ENCODE assay signal across 12 cellular contexts in the genomic region with DNA sequence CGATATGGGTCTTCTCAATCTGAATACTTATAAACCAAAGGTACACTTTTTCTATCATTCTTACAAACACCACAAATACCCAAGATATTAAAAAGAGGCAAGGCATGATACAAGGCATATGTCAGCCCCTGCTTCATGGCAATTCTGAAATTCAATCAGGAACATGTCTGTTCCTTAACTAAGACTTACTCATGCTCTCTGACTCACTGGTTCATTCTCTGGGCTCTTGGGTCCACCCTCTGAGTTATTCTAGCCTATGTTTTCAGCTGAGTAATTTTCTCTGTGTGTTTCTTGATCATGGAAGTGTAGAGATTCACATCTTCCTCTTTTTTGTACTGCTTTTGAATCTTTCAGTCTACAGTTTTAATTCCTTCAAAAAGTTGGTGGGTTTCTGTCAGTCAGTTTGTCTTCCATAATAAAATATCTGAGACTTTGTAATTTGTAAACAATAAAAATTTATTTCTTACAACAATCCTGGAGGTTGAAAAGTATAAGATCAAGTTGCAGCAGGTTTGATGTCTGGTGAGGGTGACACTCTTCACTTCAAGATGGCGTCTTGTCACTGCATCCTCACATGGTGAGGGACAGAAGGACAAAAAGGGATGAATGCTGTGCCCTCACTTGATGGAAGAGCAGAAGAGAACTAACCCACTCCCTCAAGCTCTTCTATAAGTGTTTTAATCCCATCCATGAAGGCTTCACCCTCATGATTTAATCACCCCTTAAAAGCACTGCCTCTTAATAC.
A peak's percentile ranks its signal among the peaks of the same experiment; 100 is the strongest.
DNase-seq lines count a peak whose midpoint lies in the region; ATAC-seq lines count a peak whose summit lies in the region.
"Had no signal": no experiment of that assay in that cellular context is flagged by ENCODE, and none has a peak within 500 bp of the region (broad histone marks: within the 10 kb centered on the region; RNA-seq: fewer than 3 reads in every experiment).

No MANE protein-coding gene starts in this region.

- no peaks in the 10 kb centered on the region for H3K27me3 Mint-ChIP-seq in activated naive CD8-positive, alpha-beta T cell treated with anti-CD3 and anti-CD28 coated beads, Interleukin-2, amount 50 U/mL, for 24 hours
- H3K27me3 Mint-ChIP-seq in activated naive CD8-positive, alpha-beta T cell treated with anti-CD3 and anti-CD28 coated beads for 36 hours = no peaks in the 10 kb centered on the region
- H3K27me3 Mint-ChIP-seq: activated CD4-positive, alpha-beta memory T cell treated with anti-CD3 and anti-CD28 coated beads for 36 hours had no signal

- H3K27ac Mint-ChIP-seq in activated naive CD8-positive, alpha-beta T cell treated with anti-CD3 and anti-CD28 coated beads, Interleukin-2, amount 50 U/mL, for 24 hours = peak overlapping the region; percentile 56
- no peak overlapping the region for H3K27ac Mint-ChIP-seq in activated naive CD8-positive, alpha-beta T cell treated with anti-CD3 and anti-CD28 coated beads for 36 hours
- H3K27ac Mint-ChIP-seq: activated CD4-positive, alpha-beta memory T cell treated with anti-CD3 and anti-CD28 coated beads for 36 hours had no signal

- peaks cover 16% of the 10 kb centered on the region for H3K4me1 Mint-ChIP-seq in activated naive CD8-positive, alpha-beta T cell treated with anti-CD3 and anti-CD28 coated beads, Interleukin-2, amount 50 U/mL, for 24 hours
- H3K4me1 Mint-ChIP-seq in activated naive CD8-positive, alpha-beta T cell treated with anti-CD3 and anti-CD28 coated beads for 36 hours = peaks cover 10% of the 10 kb centered on the region

- H3K36me3 Mint-ChIP-seq in activated naive CD8-positive, alpha-beta T cell treated with anti-CD3 and anti-CD28 coated beads, Interleukin-2, amount 50 U/mL, for 24 hours (ENCODE audit: low read depth) = no peaks in the 10 kb centered on the region
- H3K36me3 Mint-ChIP-seq in activated naive CD8-positive, alpha-beta T cell treated with anti-CD3 and anti-CD28 coated beads for 36 hours = no peaks in the 10 kb centered on the region
- H3K36me3 Mint-ChIP-seq: activated CD4-positive, alpha-beta memory T cell treated with anti-CD3 and anti-CD28 coated beads for 36 hours had no signal

- no peak for DNase-seq in activated naive CD8-positive, alpha-beta T cell treated with anti-CD3 and anti-CD28 coated beads, Interleukin-2, amount 50 U/mL, for 24 hours
- no peak for DNase-seq in activated naive CD8-positive, alpha-beta T cell treated with anti-CD3 and anti-CD28 coated beads for 36 hours
- DNase-seq in NCI-H446 treated with DMSO at 0.1 percent for 48 hours (lab: John Stamatoyannopoulos, UW) (peak; percentile 9), stromal cell of bone marrow (ENCODE audit: low read depth) (peak; percentile 88)
- DNase-seq: activated CD4-positive, alpha-beta memory T cell treated with anti-CD3 and anti-CD28 coated beads for 36 hours; Calu3; NCI-H1417; ovary had no signal

- H3K9me3 Mint-ChIP-seq in activated naive CD8-positive, alpha-beta T cell treated with anti-CD3 and anti-CD28 coated beads, Interleukin-2, amount 50 U/mL, for 24 hours = peaks cover 7% of the 10 kb centered on the region
- peaks cover 8% of the 10 kb centered on the region for H3K9me3 Mint-ChIP-seq in activated naive CD8-positive, alpha-beta T cell treated with anti-CD3 and anti-CD28 coated beads for 36 hours

- no peak overlapping the region for H3K4me3 Mint-ChIP-seq in activated naive CD8-positive, alpha-beta T cell treated with anti-CD3 and anti-CD28 coated beads, Interleukin-2, amount 50 U/mL, for 24 hours
- no peak overlapping the region for H3K4me3 Mint-ChIP-seq in activated naive CD8-positive, alpha-beta T cell treated with anti-CD3 and anti-CD28 coated beads for 36 hours
- H3K4me3 Mint-ChIP-seq: activated CD4-positive, alpha-beta memory T cell treated with anti-CD3 and anti-CD28 coated beads for 36 hours had no signal

- peak; percentile 97 for ATAC-seq in activated naive CD8-positive, alpha-beta T cell treated with anti-CD3 and anti-CD28 coated beads, Interleukin-2, amount 50 U/mL, for 24 hours
- peak; percentile 96 for ATAC-seq in esophagus mucosa
- no peak for ATAC-seq in GM19023 (IDR thresholded peaks at IDR 0.05; ENCODE audit: unreplicated experiment)
- ATAC-seq in HG02973 (IDR thresholded peaks at IDR 0.05; ENCODE audit: unreplicated experiment) = no peak
- no peak for ATAC-seq in GM19328 (IDR thresholded peaks at IDR 0.05; ENCODE audit: unreplicated experiment)

Comparison
In these comparisons a context has a peak if more than half of its experiments do, and no peak if none do; other contexts are left out.
1. ATAC-seq: peak in activated naive CD8-positive, alpha-beta T cell treated with anti-CD3 and anti-CD28 coated beads, Interleukin-2, amount 50 U/mL, for 24 hours (single experiment) and esophagus mucosa (single experiment); none in GM19023 (single experiment), HG02973 (single experiment) and GM19328 (single experiment).
2. DNase-seq: peak in NCI-H446 treated with DMSO at 0.1 percent for 48 hours (single experiment) and stromal cell of bone marrow (single experiment); none in activated naive CD8-positive, alpha-beta T cell treated with anti-CD3 and anti-CD28 coated beads, Interleukin-2, amount 50 U/mL, for 24 hours (single experiment) and activated naive CD8-positive, alpha-beta T cell treated with anti-CD3 and anti-CD28 coated beads for 36 hours (single experiment).